ENCODE assay signal across 11 cellular contexts in genomic region chr3:158808697-158809096, GRCh38. TPM values are rescaled to one million over a fixed set of nuclear protein-coding genes. Genes with fewer than 3 reads are reported as not detected.
DNase-seq lines count a peak whose midpoint lies in the region; ATAC-seq lines count a peak whose summit lies in the region.
"Had no signal": no experiment of that assay in that cellular context is flagged by ENCODE, and none has a peak within 500 bp of the region (broad histone marks: within the 10 kb centered on the region; RNA-seq: fewer than 3 reads in every experiment).

No MANE protein-coding gene starts in this region.

- H3K36me3 ChIP-seq in MG63 = peaks cover 55% of the 10 kb centered on the region

- H3K4me3 Mint-ChIP-seq in activated T-helper 1 cell treated with anti-CD3 and anti-CD28 coated beads, Interleukin-12 subunit alpha, Interleukin-12 subunit beta, Interleukin-2, Interleukin-4 antibody, amounts not matched to agents 30 ng/mL and 10 ng/mL and 1 ng/mL, durations not matched to agents 14 hours and 24 hours and 36 hours = peak overlapping the region; percentile 15
- H3K4me3 Mint-ChIP-seq: nephron had no signal

- DNase-seq in ELR (ENCODE audit: low read depth) (peak; percentile 97), MG63 (peak; percentile 33), myocyte (ENCODE audit: low read depth) (peak; percentile 97), SK-N-DZ (ENCODE audit: low spot score) (no peak), COLO829 (ENCODE audit: low spot score) (no peak)
- DNase-seq in activated T-helper 1 cell treated with anti-CD3 and anti-CD28 coated beads, Interleukin-12 subunit alpha, Interleukin-12 subunit beta, Interleukin-2, Interleukin-4 antibody, amounts not matched to agents 30 ng/mL and 10 ng/mL and 1 ng/mL, durations not matched to agents 14 hours and 24 hours and 36 hours (ENCODE audit: low spot score) = no peak
- DNase-seq: OCI-M1 had no signal

- ATAC-seq in GM21529 (IDR thresholded peaks at IDR 0.05; ENCODE audit: unreplicated experiment) (no peak), GM19035 (IDR thresholded peaks at IDR 0.05; ENCODE audit: unreplicated experiment) (no peak)

- no peaks in the 10 kb centered on the region for H3K9me3 ChIP-seq in MG63

- peak overlapping the region; percentile 42 for H3K27ac Mint-ChIP-seq in activated T-helper 1 cell treated with anti-CD3 and anti-CD28 coated beads, Interleukin-12 subunit alpha, Interleukin-12 subunit beta, Interleukin-2, Interleukin-4 antibody, amounts not matched to agents 30 ng/mL and 10 ng/mL and 1 ng/mL, durations not matched to agents 14 hours and 24 hours and 36 hours
- H3K27ac Mint-ChIP-seq: nephron had no signal

- no peaks in the 10 kb centered on the region for H3K27me3 ChIP-seq in MG63
- H3K27me3 ChIP-seq: cardiac muscle cell had no signal

- no peak overlapping the region for H3K4me3 ChIP-seq in MG63
- H3K4me3 ChIP-seq: cardiac muscle cell had no signal

- intact Hi-C loops in activated T-helper 1 cell treated with anti-CD3 and anti-CD28 coated beads, Interleukin-12 subunit alpha, Interleukin-12 subunit beta, Interleukin-2, Interleukin-4 antibody, amounts not matched to agents 30 ng/mL and 10 ng/mL and 1 ng/mL, durations not matched to agents 14 hours and 24 hours and 36 hours (cut with micrococcal nuclease) = loop anchor here (10.0 kb wide), 2 partner anchors 704 to 1756 kb away; partner anchors contain the start of genes KPNA4 and SHOX2

- H3K9me3 Mint-ChIP-seq in activated T-helper 1 cell treated with anti-CD3 and anti-CD28 coated beads, Interleukin-12 subunit alpha, Interleukin-12 subunit beta, Interleukin-2, Interleukin-4 antibody, amounts not matched to agents 30 ng/mL and 10 ng/mL and 1 ng/mL, durations not matched to agents 14 hours and 24 hours and 36 hours = no peaks in the 10 kb centered on the region
- H3K9me3 Mint-ChIP-seq: nephron had no signal

- no peaks in the 10 kb centered on the region for H3K27me3 Mint-ChIP-seq in activated T-helper 1 cell treated with anti-CD3 and anti-CD28 coated beads, Interleukin-12 subunit alpha, Interleukin-12 subunit beta, Interleukin-2, Interleukin-4 antibody, amounts not matched to agents 30 ng/mL and 10 ng/mL and 1 ng/mL, durations not matched to agents 14 hours and 24 hours and 36 hours (ENCODE audit: insufficient read depth)

- H3K4me1 Mint-ChIP-seq in activated T-helper 1 cell treated with anti-CD3 and anti-CD28 coated beads, Interleukin-12 subunit alpha, Interleukin-12 subunit beta, Interleukin-2, Interleukin-4 antibody, amounts not matched to agents 30 ng/mL and 10 ng/mL and 1 ng/mL, durations not matched to agents 14 hours and 24 hours and 36 hours (ENCODE audit: low read depth) = peaks cover 23% of the 10 kb centered on the region

- peaks cover 29% of the 10 kb centered on the region for H3K36me3 Mint-ChIP-seq in activated T-helper 1 cell treated with anti-CD3 and anti-CD28 coated beads, Interleukin-12 subunit alpha, Interleukin-12 subunit beta, Interleukin-2, Interleukin-4 antibody, amounts not matched to agents 30 ng/mL and 10 ng/mL and 1 ng/mL, durations not matched to agents 14 hours and 24 hours and 36 hours (ENCODE audit: low read depth)

RNA-seq across cellular contexts. Expression of gene MFSD1, which starts 6.8 kb away (rescaled TPM):
- 122 and 152 TPM in 2 replicates for total RNA-seq in MG63 (2014; rRNA removed; shearing (Covaris generic); ENCODE audit: low replicate concordance)
- total RNA-seq in activated T-helper 1 cell treated with anti-CD3 and anti-CD28 coated beads, Interleukin-12 subunit alpha, Interleukin-12 subunit beta, Interleukin-2, Interleukin-4 antibody, amounts not matched to agents 30 ng/mL and 10 ng/mL and 1 ng/mL, durations not matched to agents 14 hours and 24 hours and 36 hours = 21.2 and 26.0 TPM in 2 replicates
- 56.8 and 57.1 TPM in 2 replicates for total RNA-seq in myocyte
- polyA plus RNA-seq in myocyte (2012) = 55.0 TPM
- polyA plus RNA-seq in SK-N-DZ (2014; cell fraction: cytosol; rRNA removed) = 64.7 and 66.2 TPM in 2 replicates
- 30.5 and 36.8 TPM in 2 replicates for polyA plus RNA-seq in SK-N-DZ (2014; cell fraction: nucleus; rRNA removed)

Comparison
In these comparisons a context has a peak if more than half of its experiments do, and no peak if none do; other contexts are left out.
1. DNase-seq: peak in ELR (single experiment), MG63 (single experiment) and myocyte (single experiment); none in activated T-helper 1 cell treated with anti-CD3 and anti-CD28 coated beads, Interleukin-12 subunit alpha, Interleukin-12 subunit beta, Interleukin-2, Interleukin-4 antibody, amounts not matched to agents 30 ng/mL and 10 ng/mL and 1 ng/mL, durations not matched to agents 14 hours and 24 hours and 36 hours (single experiment), SK-N-DZ (single experiment) and COLO829 (single experiment).